In the genomic region with DNA sequence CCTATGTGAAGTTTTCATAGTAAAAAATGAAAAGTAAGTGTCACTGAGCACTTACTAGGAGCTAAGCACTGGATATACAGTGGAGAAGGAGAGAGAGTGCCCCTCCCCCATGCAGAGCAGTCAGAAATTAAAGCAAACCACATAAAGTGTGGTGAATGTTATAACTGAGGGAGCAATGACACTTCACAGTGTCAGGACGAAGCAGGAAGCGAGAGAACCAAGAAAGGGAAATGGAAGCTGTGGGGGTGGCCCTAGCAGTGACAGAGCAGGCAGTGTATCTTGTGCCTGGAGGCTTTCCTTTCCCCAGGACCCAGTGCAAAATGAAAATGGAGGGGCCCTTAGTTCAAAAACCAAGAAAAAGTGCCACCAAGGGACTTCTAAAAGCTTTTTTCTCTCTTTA, we compare ENCODE assay signal across 8 cellular contexts. TPM values are rescaled to one million over a fixed set of nuclear protein-coding genes. Genes with fewer than 3 reads are reported as not detected.
A peak's percentile ranks its signal among the peaks of the same experiment; 100 is the strongest.
DNase-seq lines count a peak whose midpoint lies in the region; ATAC-seq, FAIRE-seq and TF ChIP-seq lines count a peak whose summit lies in the region.

No MANE protein-coding gene starts in this region.

- H3K9me2 ChIP-seq in SU-DHL-6 (replicated peaks; ENCODE audit: insufficient read depth, low read length), result no peaks in the 10 kb centered on the region

- H3K79me2 ChIP-seq in SU-DHL-6 (ENCODE audit: insufficient read depth, low read length), result no peaks in the 10 kb centered on the region
- no peaks in the 10 kb centered on the region for H3K79me2 ChIP-seq in K562 (ENCODE audit: control insufficient read depth, insufficient read depth, low read length)

- CTCF ChIA-PET in K562 (lab: Yijun Ruan, JAX; ENCODE audit: low intra/inter-chr PET ratio), result no interaction called here

- H3K27me3 ChIP-seq in SU-DHL-6 (ENCODE audit: low read length), result no peaks in the 10 kb centered on the region
- no peaks in the 10 kb centered on the region for H3K27me3 ChIP-seq in K562 (ENCODE audit: control insufficient read depth in 2 of 2, insufficient read depth in 2 of 2, low read length in 2 of 2)
- peaks cover 0 to 6% of the 10 kb centered on the region in 2 donors for H3K27me3 ChIP-seq in tibial artery

- peak; percentile 63 for ATAC-seq in GM21515 (IDR thresholded peaks at IDR 0.05; ENCODE audit: unreplicated experiment)
- peak; percentile 79 for ATAC-seq in K562

- peak overlapping the region; percentile 79 for H2AFZ ChIP-seq in SU-DHL-6 (ENCODE audit: low read depth, low read length, severe bottlenecking)
- H2AFZ ChIP-seq in K562 (ENCODE audit: low read depth, low read length), result peak overlapping the region; percentile 84

- H3K4me3 ChIP-seq in SU-DHL-6 (ENCODE audit: insufficient read depth, low read length, poor library complexity, severe bottlenecking) (no peak overlapping the region), K562 (no peak overlapping the region), tibial artery (no peak overlapping the region), coronary artery (no peak overlapping the region)

- in situ Hi-C loops in K562 (cut with MboI), result no loop called here

- TF ChIP-seq EP300 in K562 (IDR thresholded peaks at IDR 0.05; ENCODE audit: low read length), result no peak

- BruUV-seq in K562 (replicated peaks; lab: Mats Ljungman, UMichigan), result no TSS peak

- WGBS in K562 (ENCODE audit: insufficient coverage, low coverage, missing lambda C conversion rate), result 0% methylated on average over 2 of the region's 2 CpGs

- no peak for TF ChIP-seq RAD21 in K562 (CRISPR knock-in tag; conservative IDR thresholded peaks at IDR 0.05 in 1 of 2, IDR thresholded peaks at IDR 0.05 in 1 of 2)

- intact Hi-C loops in K562 (cut with micrococcal nuclease), result no loop called here
- intact Hi-C loops in tibial artery (cut with DNase I; ENCODE audit: low total_unique reads), result no loop called here

- TF ChIP-seq CTCF in SU-DHL-6 (IDR thresholded peaks at IDR 0.05; ENCODE audit: insufficient read depth, low read length, poor library complexity, severe bottlenecking) (no peak), K562 (IDR thresholded peaks at IDR 0.05 in 2 of 3, conservative IDR thresholded peaks at IDR 0.05 in 1 of 3; ENCODE audit: insufficient read depth in 2 of 3, low read depth in 1 of 3, low read length in 3 of 3) (no peak), tibial artery (IDR thresholded peaks at IDR 0.05) (no peak), coronary artery (IDR thresholded peaks at IDR 0.05) (no peak)

- POLR2A ChIA-PET in K562 (lab: Yijun Ruan, JAX), result interaction anchor here (0.6 to 2.9 kb wide), 6 partner anchors 10 to 1819 kb away, joined by 3 to 11 read pairs (median 4); no protein-coding TSS in a partner anchor

- H3K9me1 ChIP-seq in K562 (ENCODE audit: control insufficient read depth, insufficient read depth, low read length), result no peaks in the 10 kb centered on the region

- H3K4me1 ChIP-seq in K562 (replicated peaks in 1 of 2; ENCODE audit: control insufficient read depth in 2 of 2, insufficient read depth in 2 of 2, low read length in 2 of 2) (peaks cover 0 to 12% of the 10 kb centered on the region in 2 experiments; a peak in 3 of 5 replicates), tibial artery (no peaks in the 10 kb centered on the region)

- no peaks in the 10 kb centered on the region for H3F3A ChIP-seq in SU-DHL-6 (ENCODE audit: insufficient read depth)

- no peak for TF ChIP-seq POLR2A in K562 (conservative IDR thresholded peaks at IDR 0.05)

- H3K27ac ChIP-seq in SU-DHL-6 (ENCODE audit: low read depth, low read length), result peak overlapping the region; percentile 33; the same call in 1 of the 2 replicates
- peak overlapping the region; percentile 51; the same call in 2 of the 3 replicates for H3K27ac ChIP-seq in K562 (ENCODE audit: extremely low read depth, low read depth, low read length)
- no peak overlapping the region for H3K27ac ChIP-seq in tibial artery
- H3K27ac ChIP-seq in coronary artery, result no peak overlapping the region

- no peak for FAIRE-seq in K562 (lab: Jason Lieb, UNC)

- no peaks in the 10 kb centered on the region for H3K9me3 ChIP-seq in SU-DHL-6 (ENCODE audit: insufficient read depth, low read length)
- no peaks in the 10 kb centered on the region for H3K9me3 ChIP-seq in K562 (replicated peaks; ENCODE audit: control insufficient read depth, insufficient read depth, low read depth, low read length)
- no peaks in the 10 kb centered on the region for H3K9me3 ChIP-seq in tibial artery

- H3K9ac ChIP-seq in SU-DHL-6 (ENCODE audit: low read length), result no peak overlapping the region
- H3K9ac ChIP-seq in K562 (ENCODE audit: insufficient read depth in 1 of 2, low read depth in 2 of 2, low read length in 2 of 2), result 0 out of 4 replicates have a peak overlapping the region, but pooled peaks of 1 of the 2 experiments have one; percentile 5

- H3K4me2 ChIP-seq in SU-DHL-6 (ENCODE audit: low read depth, low read length, poor library complexity, severe bottlenecking) (peak overlapping the region; percentile 23), K562 (ENCODE audit: insufficient read depth, low read length) (peak overlapping the region; percentile 53; the same call in 1 of the 2 replicates)

- DNase-seq in K562 (ENCODE audit: extremely low read depth in 1 of 4, low spot score in 3 of 4), result peak in 2 of 4 experiments; percentile 36 to 48
- DNase-seq in stimulated activated CD4-positive, alpha-beta T cell treated with anti-CD3 and anti-CD28 coated beads, TNF-alpha, amount 100 ng/mL, for 24 hours (ENCODE audit: low read depth in 3 of 3), result peak; percentile 46 to 58 (median 48)
- DNase-seq in SHP77 treated with DMSO at 0.1 percent for 48 hours (lab: John Stamatoyannopoulos, UW), result no peak
- DNase-seq in NCI-H526 (lab: John Stamatoyannopoulos, UW), result no peak
- no peak for DNase-seq in tibial artery
- DNase-seq in coronary artery (ENCODE audit: low spot score), result no peak

- no peaks in the 10 kb centered on the region for H4K20me1 ChIP-seq in SU-DHL-6 (ENCODE audit: low read depth, low read length)
- H4K20me1 ChIP-seq in K562 (replicated peaks; ENCODE audit: control insufficient read depth, insufficient read depth, low read length), result no peaks in the 10 kb centered on the region

- no peaks in the 10 kb centered on the region for H3K36me3 ChIP-seq in SU-DHL-6 (ENCODE audit: low read length)
- H3K36me3 ChIP-seq in K562 (ENCODE audit: control insufficient read depth, insufficient read depth, low read length), result no peaks in the 10 kb centered on the region
- no peaks in the 10 kb centered on the region for H3K36me3 ChIP-seq in tibial artery

TF ChIP-seq in K562, 482 proteins besides CTCF, POLR2A, EP300 and RAD21:
- TF ChIP-seq YY1 (IDR thresholded peaks at IDR 0.05; ENCODE audit: borderline replicate concordance in 1 of 3, control insufficient read depth in 1 of 3, extremely low read depth in 1 of 3, insufficient read depth in 3 of 3, insufficient read length in 1 of 3, insufficient replicate concordance in 2 of 3, low read depth in 1 of 3, low read length in 2 of 3) (peak in 1 of 3 experiments; percentile 63), SPI1 (IDR thresholded peaks at IDR 0.05; ENCODE audit: borderline replicate concordance, low read depth, low read length) (peak; percentile 46; the same call in 1 of the 2 replicates)
- TF ChIP-seq, protein P1, sequence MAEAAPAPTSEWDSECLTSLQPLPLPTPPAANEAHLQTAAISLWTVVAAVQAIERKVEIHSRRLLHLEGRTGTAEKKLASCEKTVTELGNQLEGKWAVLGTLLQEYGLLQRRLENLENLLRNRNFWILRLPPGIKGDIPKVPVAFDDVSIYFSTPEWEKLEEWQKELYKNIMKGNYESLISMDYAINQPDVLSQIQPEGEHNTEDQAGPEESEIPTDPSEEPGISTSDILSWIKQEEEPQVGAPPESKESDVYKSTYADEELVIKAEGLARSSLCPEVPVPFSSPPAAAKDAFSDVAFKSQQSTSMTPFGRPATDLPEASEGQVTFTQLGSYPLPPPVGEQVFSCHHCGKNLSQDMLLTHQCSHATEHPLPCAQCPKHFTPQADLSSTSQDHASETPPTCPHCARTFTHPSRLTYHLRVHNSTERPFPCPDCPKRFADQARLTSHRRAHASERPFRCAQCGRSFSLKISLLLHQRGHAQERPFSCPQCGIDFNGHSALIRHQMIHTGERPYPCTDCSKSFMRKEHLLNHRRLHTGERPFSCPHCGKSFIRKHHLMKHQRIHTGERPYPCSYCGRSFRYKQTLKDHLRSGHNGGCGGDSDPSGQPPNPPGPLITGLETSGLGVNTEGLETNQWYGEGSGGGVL (CRISPR knock-in tag; IDR thresholded peaks at IDR 0.05), result no peak

RNA-seq across cellular contexts. Expression of a gene that starts 21.5 kb away (rescaled TPM):
- total RNA-seq in K562 (2011; cell fraction: chromatin; rRNA removed; ENCODE audit: low replicate concordance), result 0.09 and 0.51 TPM in 2 replicates
- total RNA-seq in K562 (2011; cell fraction: nucleolus; rRNA removed), result under 0.01 TPM in 1 of 2 replicates, not detected in the other
- 0.23 and 0.37 TPM in 2 replicates for total RNA-seq in K562 (2011; cell fraction: nucleoplasm; rRNA removed)
- total RNA-seq in K562 (2014; rRNA removed) (0.24 and 1.4 TPM in 2 replicates), K562 (2014; rRNA removed; fragmentation: Illumina TruSeq; extraction: Trizol) (0.29 and 0.33 TPM in 2 replicates), K562 (2015; rRNA removed; fragmentation: Illumina TruSeq; extraction: Trizol) (0.26 and 0.43 TPM in 2 replicates), K562 (2021) (0.42 and 0.84 TPM in 2 replicates)
- polyA plus RNA-seq in K562 (2011; rRNA removed) (0.07 and 0.45 TPM in 2 replicates), K562 (2014; fragmentation: Illumina TruSeq; extraction: Trizol) (0.43 and 0.55 TPM in 2 replicates), K562 (2014; fragmentation: Nextera tagmentation; extraction: Ambion mirVana) (under 1 TPM; 0.10 to 0.11 TPM), K562 (2014; rRNA removed) (0.23 and 1.4 TPM in 2 replicates)
- polyA plus RNA-seq in K562 (2011; cell fraction: cytosol; rRNA removed), result 0.09 and 0.16 TPM in 2 replicates
- 0.27 and 0.36 TPM in 2 replicates for polyA plus RNA-seq in K562 (2011; cell fraction: nucleus; rRNA removed)
- polyA plus RNA-seq in K562 (2012), result 0.58 and 0.69 TPM in 2 replicates
- 0.18 and 0.35 TPM in 2 replicates for polyA minus RNA-seq in K562 (2011; rRNA and poly(A)+ RNA removed)
- polyA minus RNA-seq in K562 (2011; cell fraction: cytosol; rRNA and poly(A)+ RNA removed), result 1.4 TPM in 1 of 2 replicates, not detected in the other
- not detected in 2 replicates for polyA minus RNA-seq in K562 (2011; cell fraction: nucleus; rRNA and poly(A)+ RNA removed)

Comparison
In these comparisons a context has a peak if more than half of its experiments do, and no peak if none do; other contexts are left out.
1. H3K27ac ChIP-seq: peak in SU-DHL-6 (single experiment) and K562 (single experiment); none in tibial artery (0 of 2) and coronary artery (0 of 2).
2. DNase-seq: peak in stimulated activated CD4-positive, alpha-beta T cell treated with anti-CD3 and anti-CD28 coated beads, TNF-alpha, amount 100 ng/mL, for 24 hours (3 of 3); none in SHP77 treated with DMSO at 0.1 percent for 48 hours (single experiment), NCI-H526 (0 of 2), tibial artery (0 of 2) and coronary artery (single experiment).